29 cellular contexts compared by ENCODE assay signal in the genomic region with DNA sequence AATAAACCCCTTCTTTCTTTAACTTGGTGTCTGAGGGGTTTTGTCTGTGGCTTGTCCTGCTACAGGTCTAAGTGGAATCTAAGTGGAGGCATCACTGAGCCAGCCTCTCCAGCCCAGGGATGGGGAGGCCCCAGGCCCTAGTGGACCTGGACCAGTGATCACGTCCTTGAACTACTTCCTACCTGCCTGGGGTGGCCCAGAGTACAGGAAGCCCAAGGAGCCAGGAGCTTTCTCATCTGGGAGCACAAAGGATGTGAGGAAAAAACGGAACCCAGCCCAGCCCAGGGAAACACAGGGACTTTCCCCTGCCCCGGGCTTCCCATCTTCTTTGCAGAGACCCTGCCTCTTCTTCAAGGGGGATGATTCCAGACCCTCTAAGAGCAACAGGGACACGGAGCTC. TPM values are rescaled to one million over a fixed set of nuclear protein-coding genes. Genes with fewer than 3 reads are reported as not detected.
"Had no signal": no experiment of that assay in that cellular context is flagged by ENCODE, and none has a peak within 500 bp of the region (broad histone marks: within the 10 kb centered on the region; RNA-seq: fewer than 3 reads in every experiment).

No MANE protein-coding gene starts in this region.

- H3K4me3 ChIP-seq: esophagus muscularis mucosa, heart left ventricle, ovary, prostate gland, sigmoid colon, stomach, thyroid gland, upper lobe of right lung had no signal

- H3K27me3 ChIP-seq: esophagus muscularis mucosa, heart left ventricle, ovary, sigmoid colon, stomach, thyroid gland, upper lobe of right lung had no signal

- H3K27me3 Mint-ChIP-seq: activated naive CD4-positive, alpha-beta T cell treated with anti-CD3 and anti-CD28 coated beads, Interleukin-2, amount 10 ng/mL, durations not matched to agents 7 days and 5 days; activated naive CD8-positive, alpha-beta T cell treated with anti-CD3 and anti-CD28 coated beads, Interleukin-2, amount 50 U/mL, for 24 hours; naive thymus-derived CD4-positive, alpha-beta T cell; stimulated activated memory B cell treated with anti-CD40 and anti-IgM and Interleukin-4, amounts not matched to agents 10 μg/mL and 1 μg/mL and 100 μg/mL, for 72 hours had no signal

- H3K36me3 Mint-ChIP-seq: stimulated activated memory B cell treated with anti-CD40 and anti-IgM and Interleukin-4, amounts not matched to agents 10 μg/mL and 1 μg/mL and 100 μg/mL, for 72 hours had no signal

- H3K36me3 ChIP-seq: esophagus muscularis mucosa, heart left ventricle, ovary, prostate gland, sigmoid colon, stomach, thyroid gland, upper lobe of right lung had no signal

- H3K9me3 ChIP-seq: esophagus muscularis mucosa, heart left ventricle, ovary, prostate gland, sigmoid colon, stomach, thyroid gland, upper lobe of right lung had no signal

- H3K27ac Mint-ChIP-seq: activated naive CD4-positive, alpha-beta T cell treated with anti-CD3 and anti-CD28 coated beads, Interleukin-2, amount 10 ng/mL, durations not matched to agents 7 days and 5 days; activated naive CD8-positive, alpha-beta T cell treated with anti-CD3 and anti-CD28 coated beads, Interleukin-2, amount 50 U/mL, for 24 hours; activated T-helper 2 cell treated with anti-CD3 and anti-CD28 coated beads, Interferon-gamma antibody, Interleukin-2, Interleukin-4, amounts not matched to agents 10 μg/mL and 5 μg/mL and 100 μg/mL, durations not matched to agents 14 hours and 24 hours and 36 hours; dendritic cell treated with granulocyte-macrophage colony-stimulating factor and Interleukin-4, amounts not matched to agents 40 ng/mL and 50 ng/mL, for 4 days; immature natural killer cell; naive thymus-derived CD4-positive, alpha-beta T cell; stimulated activated memory B cell treated with anti-CD40 and anti-IgM and Interleukin-4, amounts not matched to agents 10 μg/mL and 1 μg/mL and 100 μg/mL, for 72 hours had no signal

- ATAC-seq: activated naive CD8-positive, alpha-beta T cell treated with anti-CD3 and anti-CD28 coated beads, Interleukin-2, amount 50 U/mL, for 24 hours; foreskin keratinocyte; heart left ventricle; naive thymus-derived CD4-positive, alpha-beta T cell; upper lobe of right lung had no signal

- H3K4me1 ChIP-seq: esophagus muscularis mucosa, foreskin keratinocyte, heart left ventricle, prostate gland, sigmoid colon, thyroid gland, upper lobe of right lung had no signal

- H3K9me3 Mint-ChIP-seq: activated naive CD8-positive, alpha-beta T cell treated with anti-CD3 and anti-CD28 coated beads, Interleukin-2, amount 50 U/mL, for 24 hours; activated T-helper 2 cell treated with anti-CD3 and anti-CD28 coated beads, Interferon-gamma antibody, Interleukin-2, Interleukin-4, amounts not matched to agents 10 μg/mL and 5 μg/mL and 100 μg/mL, durations not matched to agents 14 hours and 24 hours and 36 hours; dendritic cell treated with granulocyte-macrophage colony-stimulating factor and Interleukin-4, amounts not matched to agents 40 ng/mL and 50 ng/mL, for 4 days; immature natural killer cell had no signal

- H3K4me3 Mint-ChIP-seq: activated naive CD4-positive, alpha-beta T cell treated with anti-CD3 and anti-CD28 coated beads, Interleukin-2, amount 10 ng/mL, durations not matched to agents 7 days and 5 days; activated naive CD8-positive, alpha-beta T cell treated with anti-CD3 and anti-CD28 coated beads, Interleukin-2, amount 50 U/mL, for 24 hours; dendritic cell treated with granulocyte-macrophage colony-stimulating factor and Interleukin-4, amounts not matched to agents 40 ng/mL and 50 ng/mL, for 4 days; immature natural killer cell; naive thymus-derived CD4-positive, alpha-beta T cell; stimulated activated memory B cell treated with anti-CD40 and anti-IgM and Interleukin-4, amounts not matched to agents 10 μg/mL and 1 μg/mL and 100 μg/mL, for 72 hours had no signal

- H3K27ac ChIP-seq: esophagus muscularis mucosa, foreskin keratinocyte, heart left ventricle, ovary, prostate gland, sigmoid colon, stomach, thyroid gland, upper lobe of right lung had no signal

- DNase-seq: activated CD4-positive, alpha-beta T cell treated with anti-CD3 and anti-CD28 coated beads for 48 hours; activated CD4-positive, alpha-beta T cell treated with anti-CD3 and anti-CD28 coated beads, Interleukin-2, amount 50 U/mL, for 48 hours; activated naive CD4-positive, alpha-beta T cell treated with anti-CD3 and anti-CD28 coated beads, Interleukin-2, amount 10 ng/mL, durations not matched to agents 7 days and 5 days; activated naive CD8-positive, alpha-beta T cell treated with anti-CD3 and anti-CD28 coated beads, Interleukin-2, amount 50 U/mL, for 24 hours; amygdala; central memory CD4-positive, alpha-beta T cell; foreskin keratinocyte; heart left ventricle; hypothalamus; immature natural killer cell; midbrain; naive thymus-derived CD4-positive, alpha-beta T cell; ovary; retina; sigmoid colon; small intestine; stimulated activated CD4-positive, alpha-beta T cell treated with anti-CD3 and anti-CD28 coated beads, Interleukin-1b, Interleukin-23, amount 100 ng/mL, for 48 hours; stimulated activated CD4-positive, alpha-beta T cell treated with anti-CD3 and anti-CD28 coated beads, Interleukin-4, amount 100 ng/mL, for 4 hours; stimulated activated CD8-positive, alpha-beta memory T cell treated with anti-CD3 and anti-CD28 coated beads, Interleukin-4, amount 100 ng/mL, for 48 hours; stomach; thyroid gland; upper lobe of right lung had no signal

RNA-seq across cellular contexts. Expression of gene CD5, which starts 3.5 kb away (rescaled TPM):
- total RNA-seq: foreskin keratinocyte, kidney epithelial cell had no signal
- polyA plus RNA-seq: foreskin keratinocyte, neural cell had no signal
